11 cellular contexts compared by ENCODE assay signal in the genomic region with DNA sequence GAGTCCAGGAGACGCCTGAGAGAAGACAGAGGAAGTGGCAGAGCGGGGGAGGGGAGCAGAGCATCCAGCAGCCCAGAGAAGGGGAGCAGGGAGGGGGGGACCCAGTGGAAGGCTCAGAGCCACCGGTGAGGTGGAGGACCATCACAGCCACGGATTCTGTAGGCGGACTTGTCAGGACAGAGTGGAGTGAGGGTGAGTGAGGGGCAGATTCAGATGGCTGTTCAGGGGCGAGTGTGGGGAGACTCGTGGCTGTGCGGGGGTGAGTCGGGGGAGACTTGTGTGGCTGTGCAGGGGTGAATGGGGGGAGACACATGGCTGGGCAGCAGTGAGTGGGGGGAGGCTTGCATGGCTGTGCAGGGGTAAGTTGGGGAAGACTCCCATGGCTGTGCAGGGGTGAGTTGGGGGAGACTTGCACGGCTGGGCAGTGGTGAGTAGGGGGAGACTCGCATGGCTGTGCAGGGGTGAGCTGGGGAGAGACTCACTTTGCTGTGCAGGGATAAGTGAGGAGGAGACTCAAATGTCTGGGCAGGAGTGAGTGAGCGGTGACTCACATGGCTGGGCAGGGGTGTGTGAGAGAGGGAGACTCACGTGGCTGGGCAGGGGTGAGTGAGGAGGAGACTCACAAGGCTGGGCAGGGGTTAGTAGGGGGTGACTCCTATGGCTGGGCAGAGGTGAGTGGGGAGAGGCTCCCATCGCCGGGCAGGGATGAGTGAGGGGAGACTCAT. TPM values are rescaled to one million over a fixed set of nuclear protein-coding genes. Genes with fewer than 3 reads are reported as not detected.
A peak's percentile ranks its signal among the peaks of the same experiment; 100 is the strongest.
DNase-seq lines count a peak whose midpoint lies in the region; ATAC-seq and TF ChIP-seq lines count a peak whose summit lies in the region.
"Had no signal": no experiment of that assay in that cellular context is flagged by ENCODE, and none has a peak within 500 bp of the region (broad histone marks: within the 10 kb centered on the region; RNA-seq: fewer than 3 reads in every experiment).

No MANE protein-coding gene starts in this region.

- H3K27me3 Mint-ChIP-seq in CD4-positive, CD25-positive, alpha-beta regulatory T cell = peaks cover 14% of the 10 kb centered on the region
- H3K27me3 Mint-ChIP-seq in activated naive CD8-positive, alpha-beta T cell = no peaks in the 10 kb centered on the region
- H3K27me3 Mint-ChIP-seq in natural killer cell (ENCODE audit: low read depth in 2 of 2) (peaks cover 7 to 12% of the 10 kb centered on the region in 2 donors), CD14-positive monocyte (ENCODE audit: low read depth in 3 of 3) (peaks cover 5 to 16% (median 10%) of the 10 kb centered on the region in 3 donors)

- POLR2A ChIA-PET in HEK293 (lab: Yijun Ruan, JAX) = no interaction called here

- no peak overlapping the region for H3K27ac ChIP-seq in CD4-positive, CD25-positive, alpha-beta regulatory T cell (ENCODE audit: insufficient read depth, low read length, poor library complexity, severe bottlenecking)
- H3K27ac ChIP-seq in HEK293 (ENCODE audit: extremely low read depth, low read depth, low read length) = no peak overlapping the region
- H3K27ac ChIP-seq in effector memory CD4-positive, alpha-beta T cell (ENCODE audit: insufficient read depth, low read length, poor library complexity, severe bottlenecking) = no peak overlapping the region
- H3K27ac ChIP-seq: thyroid gland had no signal

- H3K27me3 ChIP-seq in CD4-positive, CD25-positive, alpha-beta regulatory T cell (ENCODE audit: control insufficient read depth, insufficient read depth, low read length) = no peaks in the 10 kb centered on the region
- no peaks in the 10 kb centered on the region for H3K27me3 ChIP-seq in effector memory CD4-positive, alpha-beta T cell (replicated peaks; ENCODE audit: control insufficient read depth, insufficient read depth, low read length, poor library complexity, severe bottlenecking)
- H3K27me3 ChIP-seq: thyroid gland had no signal

- H3K9me3 ChIP-seq in CD4-positive, CD25-positive, alpha-beta regulatory T cell (ENCODE audit: control insufficient read depth in 2 of 2, low read length in 2 of 2) = no peaks in the 10 kb centered on the region
- no peaks in the 10 kb centered on the region for H3K9me3 ChIP-seq in HEK293 (ENCODE audit: control insufficient read depth, insufficient read depth, low read depth, low read length)
- no peaks in the 10 kb centered on the region for H3K9me3 ChIP-seq in effector memory CD4-positive, alpha-beta T cell (ENCODE audit: control insufficient read depth, low read length)
- H3K9me3 ChIP-seq: thyroid gland had no signal

- intact Hi-C loops in natural killer cell (cut with micrococcal nuclease) = loop anchor here (1.0 kb wide), 1 partner anchor 9 kb away; no protein-coding TSS in a partner anchor
- intact Hi-C loops in CD14-positive monocyte (cut with micrococcal nuclease) = loop anchor here (5.0 kb wide), 3 partner anchors 60 to 285 kb away; no protein-coding TSS in a partner anchor

- H3K27ac Mint-ChIP-seq in CD4-positive, CD25-positive, alpha-beta regulatory T cell = peak overlapping the region in 2 of 3 donors; percentile 43 to 67
- H3K27ac Mint-ChIP-seq in activated naive CD8-positive, alpha-beta T cell = peak overlapping the region; percentile 11
- H3K27ac Mint-ChIP-seq in natural killer cell (peak overlapping the region in 1 of 2 donors; percentile 40), CD14-positive monocyte (peak overlapping the region in 2 of 7 donors; percentile 15 to 25)

- no peaks in the 10 kb centered on the region for H3K36me3 ChIP-seq in CD4-positive, CD25-positive, alpha-beta regulatory T cell (ENCODE audit: control insufficient read depth, insufficient read depth, low read length)
- no peaks in the 10 kb centered on the region for H3K36me3 ChIP-seq in HEK293 (ENCODE audit: control insufficient read depth in 2 of 2, insufficient read depth in 1 of 2, low read length in 2 of 2)
- no peaks in the 10 kb centered on the region for H3K36me3 ChIP-seq in effector memory CD4-positive, alpha-beta T cell (ENCODE audit: control insufficient read depth, insufficient read depth, low read length)
- H3K36me3 ChIP-seq: thyroid gland had no signal

- TF ChIP-seq CTCF in HEK293 (tag by site-specific recombination; IDR thresholded peaks at IDR 0.05) (no peak), natural killer cell (IDR thresholded peaks at IDR 0.05) (no peak), CD14-positive monocyte (IDR thresholded peaks at IDR 0.05) (no peak)

- H3K9me3 Mint-ChIP-seq in CD4-positive, CD25-positive, alpha-beta regulatory T cell = no peaks in the 10 kb centered on the region
- H3K9me3 Mint-ChIP-seq in activated naive CD8-positive, alpha-beta T cell (ENCODE audit: low read depth) = no peaks in the 10 kb centered on the region
- H3K9me3 Mint-ChIP-seq in natural killer cell (no peaks in the 10 kb centered on the region), CD14-positive monocyte (peaks cover 0 to 6% (median 0%) of the 10 kb centered on the region in 7 donors)

- H3K36me3 Mint-ChIP-seq in CD4-positive, CD25-positive, alpha-beta regulatory T cell = no peaks in the 10 kb centered on the region
- no peaks in the 10 kb centered on the region for H3K36me3 Mint-ChIP-seq in activated naive CD8-positive, alpha-beta T cell
- H3K36me3 Mint-ChIP-seq in natural killer cell (no peaks in the 10 kb centered on the region), CD14-positive monocyte (no peaks in the 10 kb centered on the region)

- peak overlapping the region in 2 of 4 donors; percentile 32 to 42 for H3K4me3 Mint-ChIP-seq in CD4-positive, CD25-positive, alpha-beta regulatory T cell
- H3K4me3 Mint-ChIP-seq in activated naive CD8-positive, alpha-beta T cell = peak overlapping the region; percentile 25
- H3K4me3 Mint-ChIP-seq in natural killer cell (no peak overlapping the region), CD14-positive monocyte (no peak overlapping the region)

- ATAC-seq in CD4-positive, CD25-positive, alpha-beta regulatory T cell (ENCODE audit: low read depth in 2 of 2) = no peak
- ATAC-seq in natural killer cell = peak in 1 of 3 donors; percentile 18
- no peak for ATAC-seq in HG03039 (IDR thresholded peaks at IDR 0.05; ENCODE audit: unreplicated experiment)
- ATAC-seq in GM21515 (IDR thresholded peaks at IDR 0.05; ENCODE audit: unreplicated experiment) = no peak

- peak in 2 of 3 donors; percentile 33 to 38 for DNase-seq in CD4-positive, CD25-positive, alpha-beta regulatory T cell
- DNase-seq in natural killer cell = peak; percentile 13
- DNase-seq in CD14-positive monocyte (ENCODE audit: low spot score) = no peak
- no peak for DNase-seq in effector memory CD4-positive, alpha-beta T cell
- DNase-seq: effector CD8-positive, alpha-beta T cell; SW 1271 had no signal

- CTCF ChIA-PET in HEK293 (lab: Yijun Ruan, JAX) = no interaction called here

- H3K4me1 Mint-ChIP-seq in CD4-positive, CD25-positive, alpha-beta regulatory T cell = peaks cover 7 to 40% (median 9%) of the 10 kb centered on the region in 4 donors
- peaks cover 39% of the 10 kb centered on the region for H3K4me1 Mint-ChIP-seq in activated naive CD8-positive, alpha-beta T cell (ENCODE audit: low read depth)
- peaks cover 13 to 56% of the 10 kb centered on the region in 2 donors for H3K4me1 Mint-ChIP-seq in natural killer cell
- H3K4me1 Mint-ChIP-seq in CD14-positive monocyte = peaks cover 12% of the 10 kb centered on the region

- H3K4me1 ChIP-seq in CD4-positive, CD25-positive, alpha-beta regulatory T cell (ENCODE audit: control insufficient read depth, insufficient read depth, low read length, poor library complexity, severe bottlenecking) = peaks cover 9% of the 10 kb centered on the region
- no peaks in the 10 kb centered on the region for H3K4me1 ChIP-seq in HEK293 (ENCODE audit: control insufficient read depth, insufficient read depth, low read length)
- H3K4me1 ChIP-seq in effector memory CD4-positive, alpha-beta T cell (ENCODE audit: control insufficient read depth, insufficient read depth, low read length, poor library complexity, severe bottlenecking) = peaks cover 15% of the 10 kb centered on the region
- H3K4me1 ChIP-seq: thyroid gland had no signal

- H3K4me3 ChIP-seq in CD4-positive, CD25-positive, alpha-beta regulatory T cell (ENCODE audit: low read depth, low read length) = no peak overlapping the region
- no peak overlapping the region for H3K4me3 ChIP-seq in HEK293 (ENCODE audit: low read depth, low read length)
- no peak overlapping the region for H3K4me3 ChIP-seq in effector memory CD4-positive, alpha-beta T cell (ENCODE audit: insufficient read depth, low read depth, low read length, poor library complexity, severe bottlenecking)
- H3K4me3 ChIP-seq: thyroid gland had no signal

TF ChIP-seq in HEK293, 187 proteins besides CTCF, POLR2A, EP300 and RAD21:
- TF ChIP-seq ZFHX2 (tag by site-specific recombination; conservative IDR thresholded peaks at IDR 0.05) (0 out of 2 replicates have a peak, but pooled peaks have one; percentile 4), SP7 (tag by site-specific recombination; IDR thresholded peaks at IDR 0.05) (no peak)
TF ChIP-seq in HEK293: peak in this region for 1.

RNA-seq across cellular contexts. Expression of gene ABCG1, which starts 56.8 kb away (rescaled TPM):
- total RNA-seq in CD4-positive, CD25-positive, alpha-beta regulatory T cell = 86.3 TPM
- polyA plus RNA-seq in CD4-positive, CD25-positive, alpha-beta regulatory T cell = 10 to 100 TPM; 17.0 to 43.1 (median 23.5) TPM
- 10 to 100 TPM; 10.4 to 14.7 (median 13.8) TPM for total RNA-seq in natural killer cell
- 1 to 10 TPM; 3.5 to 5.2 TPM for polyA plus RNA-seq in CD14-positive monocyte

Comparison
In these comparisons a context has a peak if more than half of its experiments do, and no peak if none do; other contexts are left out.
1. DNase-seq: peak in CD4-positive, CD25-positive, alpha-beta regulatory T cell (2 of 3) and natural killer cell (single experiment); none in CD14-positive monocyte (single experiment) and effector memory CD4-positive, alpha-beta T cell (0 of 3).